In the genomic region with DNA sequence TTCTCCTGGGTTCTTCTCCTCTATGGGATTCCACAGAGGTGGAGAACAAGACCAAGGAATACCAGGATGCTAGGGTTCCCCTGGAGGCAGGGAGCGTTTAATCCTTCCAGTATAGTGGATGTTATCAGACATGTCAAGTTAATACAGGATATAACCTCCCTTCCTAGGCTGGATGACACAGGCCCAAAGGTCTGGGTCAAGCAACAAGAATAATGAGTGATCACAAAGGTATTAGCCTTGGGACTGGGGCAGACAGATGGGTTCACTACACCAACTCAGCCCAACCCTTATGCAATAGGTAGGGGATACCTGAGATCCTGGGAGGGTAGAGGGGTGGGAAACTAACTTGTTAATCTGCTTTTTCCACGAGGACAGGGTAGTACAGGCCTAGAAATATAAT, we compare ENCODE assay signal across 18 cellular contexts.
DNase-seq lines count a peak whose midpoint lies in the region; ATAC-seq and TF ChIP-seq lines count a peak whose summit lies in the region.
"Had no signal": no experiment of that assay in that cellular context is flagged by ENCODE, and none has a peak within 500 bp of the region (broad histone marks: within the 10 kb centered on the region; RNA-seq: fewer than 3 reads in every experiment).

No MANE protein-coding gene starts in this region.

- POLR2A ChIA-PET in T-cell (lab: Charles Lee), result no interaction called here

- H2AK5ac ChIP-seq in trophoblast cell (ENCODE audit: low read length), result no peak overlapping the region

- CTCF ChIA-PET in mammary epithelial cell (lab: Charles Lee; ENCODE audit: low non-redundant PET) (no interaction called here), T-cell (lab: Charles Lee) (no interaction called here)

- no peak overlapping the region for H3K4me3 ChIP-seq in mammary epithelial cell (replicated peaks in 1 of 3; ENCODE audit: insufficient read depth in 1 of 3, low read depth in 2 of 3, low read length in 3 of 3)
- no peak overlapping the region for H3K4me3 ChIP-seq in breast epithelium
- H3K4me3 ChIP-seq in epithelial cell of esophagus (ENCODE audit: low read length), result no peak overlapping the region
- H3K4me3 ChIP-seq in trophoblast cell (ENCODE audit: low read depth, low read length), result no peak overlapping the region
- H3K4me3 ChIP-seq: BLaER1, GM23248 had no signal

- H3K9me3 Mint-ChIP-seq in T-cell, result peaks cover 0 to 22% (median 0%) of the 10 kb centered on the region in 3 donors

- H3K9me3 ChIP-seq in mammary epithelial cell (replicated peaks; ENCODE audit: insufficient read depth, low read length) (no peaks in the 10 kb centered on the region), breast epithelium (no peaks in the 10 kb centered on the region), trophoblast cell (ENCODE audit: insufficient read depth, low read depth, low read length) (peaks cover 3% of the 10 kb centered on the region)
- H3K9me3 ChIP-seq: BLaER1, Caco-2 had no signal

- no peak overlapping the region for H3K23ac ChIP-seq in trophoblast cell (ENCODE audit: low read length)

- peak; percentile 24 for DNase-seq in mammary epithelial cell
- DNase-seq in breast epithelium (ENCODE audit: low spot score in 2 of 2), result no peak
- DNase-seq in epithelial cell of esophagus (ENCODE audit: low read depth), result peak; percentile 53
- peak; percentile 72 to 83 for DNase-seq in trophoblast cell
- no peak for DNase-seq in T-cell
- DNase-seq: Caco-2; CD4-positive, CD25-positive, alpha-beta regulatory T cell; CD8-positive, alpha-beta T cell; DMS153; DND-41; GM23248; H9 had no signal

- H2BK12ac ChIP-seq in trophoblast cell (ENCODE audit: low read length), result no peak overlapping the region

- no peak overlapping the region for H3K27ac ChIP-seq in mammary epithelial cell (ENCODE audit: insufficient read depth, low read depth, low read length)
- H3K27ac ChIP-seq in breast epithelium, result no peak overlapping the region
- no peak overlapping the region for H3K27ac ChIP-seq in trophoblast cell (ENCODE audit: low read depth, low read length)
- H3K27ac ChIP-seq: 22Rv1, BLaER1, C4-2B, GM23248 had no signal

- no peak overlapping the region for H3K4ac ChIP-seq in trophoblast cell (ENCODE audit: low read depth, low read length)

- TF ChIP-seq CTCF in mammary epithelial cell (conservative IDR thresholded peaks at IDR 0.05 in 1 of 2, IDR thresholded peaks at IDR 0.05 in 1 of 2; ENCODE audit: extremely low read depth in 1 of 2, insufficient read depth in 1 of 2, low read depth in 1 of 2, low read length in 2 of 2), result no peak
- TF ChIP-seq CTCF in breast epithelium (IDR thresholded peaks at IDR 0.05), result no peak
- TF ChIP-seq CTCF in epithelial cell of esophagus (IDR thresholded peaks at IDR 0.05; ENCODE audit: insufficient read depth, low read depth, low read length, missing control alignments), result no peak

- no peak overlapping the region for H3K14ac ChIP-seq in trophoblast cell (ENCODE audit: low read length)

- no peaks in the 10 kb centered on the region for H3K36me3 Mint-ChIP-seq in T-cell
- H3K36me3 Mint-ChIP-seq: CD4-positive, CD25-positive, alpha-beta regulatory T cell; CD8-positive, alpha-beta T cell had no signal

- no peaks in the 10 kb centered on the region for H3K27me3 Mint-ChIP-seq in T-cell
- H3K27me3 Mint-ChIP-seq: B cell; CD4-positive, CD25-positive, alpha-beta regulatory T cell had no signal

- H3K79me2 ChIP-seq in mammary epithelial cell (ENCODE audit: insufficient read depth, low read length) (no peaks in the 10 kb centered on the region), trophoblast cell (ENCODE audit: control insufficient read depth, insufficient read depth, low read length, poor library complexity) (no peaks in the 10 kb centered on the region)

- no peaks in the 10 kb centered on the region for H4K20me1 ChIP-seq in mammary epithelial cell (ENCODE audit: insufficient read depth, low read length)
- H4K20me1 ChIP-seq: BLaER1 had no signal

- H3K36me3 ChIP-seq in mammary epithelial cell (ENCODE audit: insufficient read depth, low read length), result no peaks in the 10 kb centered on the region
- H3K36me3 ChIP-seq in breast epithelium, result no peaks in the 10 kb centered on the region
- H3K36me3 ChIP-seq in trophoblast cell (ENCODE audit: control insufficient read depth in 1 of 2, insufficient read depth in 2 of 2, low read length in 2 of 2), result no peaks in the 10 kb centered on the region
- H3K36me3 ChIP-seq: BLaER1 had no signal

- no peak overlapping the region for H2BK5ac ChIP-seq in trophoblast cell (ENCODE audit: low read depth, low read length, poor library complexity)

- no peaks in the 10 kb centered on the region for H3K4me1 Mint-ChIP-seq in T-cell
- H3K4me1 Mint-ChIP-seq: B cell; CD4-positive, CD25-positive, alpha-beta regulatory T cell had no signal

- dilution Hi-C loops in mammary epithelial cell (cut with HindIII; ENCODE audit: low sequenced_read_pairs), result no loop called here

- H4K91ac ChIP-seq in trophoblast cell (ENCODE audit: low read depth, low read length), result no peak overlapping the region

- H3K9ac ChIP-seq in mammary epithelial cell (ENCODE audit: insufficient read depth, low read length) (no peak overlapping the region), trophoblast cell (ENCODE audit: low read length) (no peak overlapping the region)
- H3K9ac ChIP-seq: BLaER1, GM23248 had no signal

- H2AFZ ChIP-seq in mammary epithelial cell (ENCODE audit: low read depth, low read length), result no peak overlapping the region
- no peak overlapping the region for H2AFZ ChIP-seq in trophoblast cell (ENCODE audit: insufficient read depth, low read length, poor library complexity)
- H2AFZ ChIP-seq: GM23248 had no signal

- intact Hi-C loops in mammary epithelial cell (cut with micrococcal nuclease) (loop anchor here (5.0 kb wide), 1 partner anchor 66 kb away; no protein-coding TSS in a partner anchor), breast epithelium (cut with DNase I; ENCODE audit: low total_unique reads) (no loop called here)

- no peaks in the 10 kb centered on the region for H3K79me1 ChIP-seq in trophoblast cell (ENCODE audit: low read length)

- BruUV-seq in mammary epithelial cell (replicated peaks; lab: Mats Ljungman, UMichigan), result no TSS peak

- ATAC-seq in T-cell (replicated peaks in 1 of 4), result no peak
- no peak for ATAC-seq in HG03571 (IDR thresholded peaks at IDR 0.05; ENCODE audit: unreplicated experiment)
- ATAC-seq: CD8-positive, alpha-beta T cell; HCT116 had no signal

- H3K27ac Mint-ChIP-seq in T-cell, result no peak overlapping the region
- H3K27ac Mint-ChIP-seq: B cell; CD4-positive, CD25-positive, alpha-beta regulatory T cell; CD8-positive, alpha-beta T cell; H9 had no signal

- no peak overlapping the region for H2BK120ac ChIP-seq in trophoblast cell (ENCODE audit: insufficient read depth, low read length, poor library complexity)

- in situ Hi-C loops in mammary epithelial cell (cut with MboI; ENCODE audit: low sequenced_read_pairs in 2 of 2), result no loop called here

- no peak overlapping the region for H4K8ac ChIP-seq in trophoblast cell (ENCODE audit: low read depth, low read length)

- H3K4me2 ChIP-seq in mammary epithelial cell (ENCODE audit: insufficient read depth, low read depth, low read length), result no peak overlapping the region
- no peak overlapping the region for H3K4me2 ChIP-seq in trophoblast cell (ENCODE audit: low read length)
- H3K4me2 ChIP-seq: BLaER1 had no signal

- no peaks in the 10 kb centered on the region for H3K27me3 ChIP-seq in mammary epithelial cell (ENCODE audit: insufficient read depth, low read length)
- H3K27me3 ChIP-seq in breast epithelium, result no peaks in the 10 kb centered on the region
- H3K27me3 ChIP-seq in trophoblast cell (ENCODE audit: insufficient read depth, low read length), result no peaks in the 10 kb centered on the region
- H3K27me3 ChIP-seq: BLaER1 had no signal

- H3K4me1 ChIP-seq in mammary epithelial cell (ENCODE audit: insufficient read depth, low read length) (peaks cover 8% of the 10 kb centered on the region), breast epithelium (no peaks in the 10 kb centered on the region), trophoblast cell (ENCODE audit: control insufficient read depth in 1 of 2, insufficient read depth in 2 of 2, low read length in 2 of 2) (no peaks in the 10 kb centered on the region)
- H3K4me1 ChIP-seq: BLaER1, Caco-2 had no signal

- H4K12ac ChIP-seq in trophoblast cell (ENCODE audit: low read depth, low read length), result no peak overlapping the region

- no peak overlapping the region for H3K18ac ChIP-seq in trophoblast cell (ENCODE audit: low read length)

- WGBS in mammary epithelial cell (ENCODE audit: low coverage, missing lambda C conversion rate), result 0% methylated on average over 2 of the region's 2 CpGs
- no CpG with 5 or more reads among the region's 2 CpGs for WGBS in trophoblast cell (ENCODE audit: extremely low coverage, insufficient coverage, insufficient read length)

- TF ChIP-seq POLR2A in breast epithelium (IDR thresholded peaks at IDR 0.05), result no peak

- H3K4me3 Mint-ChIP-seq in T-cell, result no peak overlapping the region
- H3K4me3 Mint-ChIP-seq: B cell; CD4-positive, CD25-positive, alpha-beta regulatory T cell; CD8-positive, alpha-beta T cell; H9 had no signal

Comparison
In these comparisons a context has a peak if more than half of its experiments do, and no peak if none do; other contexts are left out.
1. DNase-seq: peak in mammary epithelial cell (single experiment), epithelial cell of esophagus (single experiment) and trophoblast cell (2 of 2); none in breast epithelium (0 of 2) and T-cell (0 of 34).